Comparison of ENCODE assay signal across 18 cellular contexts in the genomic region with DNA sequence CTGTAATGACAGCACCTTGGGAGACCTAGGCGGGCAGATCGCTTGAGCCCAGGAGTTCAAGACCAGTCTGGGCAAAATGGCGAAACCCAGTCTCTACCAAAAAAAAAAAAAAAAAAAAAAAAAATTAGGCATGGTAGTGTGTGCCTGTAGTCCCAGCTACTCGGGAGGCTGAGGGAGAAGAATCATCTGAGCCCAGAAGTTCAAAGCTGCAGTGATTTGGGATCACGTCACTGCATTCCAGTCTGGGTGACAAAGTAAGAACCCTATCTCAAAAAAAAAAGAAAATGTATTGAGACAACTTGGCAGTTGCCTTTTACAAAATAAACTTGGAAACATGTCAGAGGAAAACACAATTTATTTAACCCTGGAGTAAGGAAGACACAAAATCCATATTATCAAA. TPM values are rescaled to one million over a fixed set of nuclear protein-coding genes. Genes with fewer than 3 reads are reported as not detected.
A peak's percentile ranks its signal among the peaks of the same experiment; 100 is the strongest.
DNase-seq lines count a peak whose midpoint lies in the region; ATAC-seq and TF ChIP-seq lines count a peak whose summit lies in the region.
"Had no signal": no experiment of that assay in that cellular context is flagged by ENCODE, and none has a peak within 500 bp of the region (broad histone marks: within the 10 kb centered on the region; RNA-seq: fewer than 3 reads in every experiment).

No MANE protein-coding gene starts in this region.

- H3K36me3 Mint-ChIP-seq in CD4-positive, alpha-beta T cell (ENCODE audit: low read depth), result peaks cover 64% of the 10 kb centered on the region
- H3K36me3 Mint-ChIP-seq in T-helper 17 cell (ENCODE audit: low read depth) (peaks cover 2% of the 10 kb centered on the region), chondrocyte (ENCODE audit: low read depth) (peaks cover 11% of the 10 kb centered on the region)

- TF ChIP-seq CTCF in heart left ventricle (IDR thresholded peaks at IDR 0.05), result no peak
- TF ChIP-seq CTCF in CD4-positive, alpha-beta T cell (IDR thresholded peaks at IDR 0.05), result no peak
- no peak for TF ChIP-seq CTCF in fibroblast of the aortic adventitia (IDR thresholded peaks at IDR 0.05; ENCODE audit: insufficient read depth, low read length)
- TF ChIP-seq CTCF in chondrocyte (IDR thresholded peaks at IDR 0.05), result no peak

- DNase-seq in heart left ventricle, result no peak
- DNase-seq in Right ventricle myocardium inferior (ENCODE audit: missing footprints), result no peak
- no peak for DNase-seq in CD4-positive, alpha-beta T cell
- DNase-seq in T-helper 17 cell, result no peak
- DNase-seq in fibroblast of the aortic adventitia (ENCODE audit: low read depth), result peak; percentile 24
- DNase-seq in activated effector memory CD4-positive, alpha-beta T cell treated with anti-CD3 and anti-CD28 coated beads, Interleukin-2, amount 50 U/mL, for 16 hours, result no peak
- DNase-seq in chondrocyte (ENCODE audit: low spot score), result no peak
- no peak for DNase-seq in NCI-H1105 treated with DMSO at 0.1 percent for 48 hours (lab: John Stamatoyannopoulos, UW)
- DNase-seq: ACHN; C1 segment of cervical spinal cord; CD8-positive, alpha-beta T cell; COR-L47; DMS153; DND-41; GF-D8; HFFc6 had no signal

- CTCF ChIA-PET in CD4-positive, alpha-beta T cell (lab: Charles Lee), result interaction anchor here (0.7 to 1.1 kb wide), 2 partner anchors 12 to 28 kb away, joined by 3 to 4 read pairs; no protein-coding TSS in a partner anchor

- POLR2A ChIA-PET in CD4-positive, alpha-beta T cell (lab: Charles Lee), result no interaction called here

- no peak overlapping the region for H3K27ac ChIP-seq in heart left ventricle
- no peak overlapping the region for H3K27ac ChIP-seq in CD4-positive, alpha-beta T cell (ENCODE audit: low read depth, low read length)

- H3K27ac Mint-ChIP-seq in CD4-positive, alpha-beta T cell, result peak overlapping the region; percentile 9
- H3K27ac Mint-ChIP-seq in T-helper 17 cell (peak overlapping the region; percentile 43), chondrocyte (ENCODE audit: unreplicated experiment) (no peak overlapping the region)
- H3K27ac Mint-ChIP-seq: B cell; CD8-positive, alpha-beta T cell; HFFc6 had no signal

- WGBS in heart left ventricle, 4 donors, result 70 to 78% (median 73%) methylated on average over 5 of the region's 5 CpGs

- ATAC-seq in heart left ventricle (peak in 3 of 4 donors; percentile 45 to 54 (median 54)), Right ventricle myocardium inferior (no peak), T-helper 17 cell (no peak)
- no peak for ATAC-seq in CD4-positive, alpha-beta T cell (ENCODE audit: poor library complexity)
- ATAC-seq: CD8-positive, alpha-beta T cell had no signal

- no peaks in the 10 kb centered on the region for H3K27me3 ChIP-seq in heart left ventricle
- no peaks in the 10 kb centered on the region for H3K27me3 ChIP-seq in CD4-positive, alpha-beta T cell (ENCODE audit: control insufficient read depth, insufficient read depth, low read length)

- H3K9me3 Mint-ChIP-seq in CD4-positive, alpha-beta T cell, result no peaks in the 10 kb centered on the region
- H3K9me3 Mint-ChIP-seq in chondrocyte (ENCODE audit: low read depth), result no peaks in the 10 kb centered on the region
- H3K9me3 Mint-ChIP-seq: CD8-positive, alpha-beta T cell; HFFc6 had no signal

- TF ChIP-seq POLR2A in heart left ventricle (IDR thresholded peaks at IDR 0.05), result no peak

- peaks cover 0 to 33% (median 3%) of the 10 kb centered on the region in 12 donors for H3K4me1 ChIP-seq in heart left ventricle

- peaks cover 45% of the 10 kb centered on the region for H3K4me1 Mint-ChIP-seq in CD4-positive, alpha-beta T cell (ENCODE audit: low read depth)
- H3K4me1 Mint-ChIP-seq in T-helper 17 cell (peaks cover 31% of the 10 kb centered on the region), chondrocyte (ENCODE audit: low read depth) (peaks cover 10% of the 10 kb centered on the region)

- no peaks in the 10 kb centered on the region for H3K27me3 Mint-ChIP-seq in CD4-positive, alpha-beta T cell
- no peaks in the 10 kb centered on the region for H3K27me3 Mint-ChIP-seq in T-helper 17 cell
- H3K27me3 Mint-ChIP-seq in chondrocyte (ENCODE audit: low read depth), result no peaks in the 10 kb centered on the region
- H3K27me3 Mint-ChIP-seq: B cell had no signal

- no peak overlapping the region for H3K4me3 Mint-ChIP-seq in CD4-positive, alpha-beta T cell
- H3K4me3 Mint-ChIP-seq in T-helper 17 cell (no peak overlapping the region), chondrocyte (ENCODE audit: unreplicated experiment) (no peak overlapping the region)
- H3K4me3 Mint-ChIP-seq: B cell; CD8-positive, alpha-beta T cell; HFFc6 had no signal

- H3K4me3 ChIP-seq in heart left ventricle (no peak overlapping the region), fibroblast of the aortic adventitia (ENCODE audit: low read depth, low read length) (no peak overlapping the region)
- H3K4me3 ChIP-seq: HAP-1 had no signal

- H3K9me3 ChIP-seq in heart left ventricle (no peaks in the 10 kb centered on the region), T-helper 17 cell (ENCODE audit: control insufficient read depth, low read length, poor library complexity, severe bottlenecking) (no peaks in the 10 kb centered on the region)
- H3K9me3 ChIP-seq in CD4-positive, alpha-beta T cell (ENCODE audit: control insufficient read depth, low read length), result no peaks in the 10 kb centered on the region
- H3K9me3 ChIP-seq: HAP-1 had no signal

- intact Hi-C loops in heart left ventricle (cut with DNase I) (no loop called here), Right ventricle myocardium inferior (cut with DNase I) (no loop called here)
- intact Hi-C loops in CD4-positive, alpha-beta T cell (cut with DNase I, micrococcal nuclease), result loop anchor here in 1 of 2 experiments (2.0 to 5.0 kb wide), 2 partner anchors 14 to 42 kb away; no protein-coding TSS in a partner anchor

- H3K36me3 ChIP-seq in heart left ventricle, result peaks cover 2 to 43% (median 36%) of the 10 kb centered on the region in 9 donors

RNA-seq across cellular contexts. Expression of gene RBM26, which starts 26.8 kb away (rescaled TPM):
- total RNA-seq in heart left ventricle (10 to 100 TPM; 16.9 to 28.4 (median 21.0) TPM), Right ventricle myocardium inferior (19.2 TPM), T-helper 17 cell (10 to 100 TPM; 61.8 to 64.6 TPM), fibroblast of the aortic adventitia (ENCODE audit: low replicate concordance) (28.1 and 48.0 TPM in 2 replicates), chondrocyte (29.1 to 37.5 TPM (median 29.6 TPM) in 3 replicates)
- polyA plus RNA-seq in heart left ventricle, result 10 to 100 TPM; 11.5 to 16.6 TPM
- 10 to 100 TPM; 67.3 to 68.0 TPM for total RNA-seq in CD4-positive, alpha-beta T cell

Comparison
In these comparisons a context has a peak if more than half of its experiments do, and no peak if none do; other contexts are left out.
1. ATAC-seq: peak in heart left ventricle (3 of 4); none in Right ventricle myocardium inferior (single experiment), CD4-positive, alpha-beta T cell (single experiment) and T-helper 17 cell (single experiment).